8 cellular contexts compared by ENCODE assay signal in genomic region chr16:89507834-89508590, GRCh38. TPM values are rescaled to one million over a fixed set of nuclear protein-coding genes. Genes with fewer than 3 reads are reported as not detected.
DNase-seq lines count a peak whose midpoint lies in the region.

TSS of gene SPG7 (plus strand) at chr16:89508403. CDS start at chr16:89508418, 15 bp downstream.

- no peak within 1 kb of the TSS for H4K8ac ChIP-seq in neuronal stem cell (ENCODE audit: low read depth, low read length)

- peaks cover 8% of the 10 kb centered on the region for H3K79me1 ChIP-seq in neuronal stem cell (ENCODE audit: low read depth, low read length)

- H2AK5ac ChIP-seq in neuronal stem cell (ENCODE audit: low read depth, low read length), result peak within 1 kb of the TSS; percentile 88

- H2BK15ac ChIP-seq in neuronal stem cell (ENCODE audit: low read length), result no peak within 1 kb of the TSS

- peak within 1 kb of the TSS; percentile 97 for H3K18ac ChIP-seq in neuronal stem cell (ENCODE audit: low read length)

- no peak within 1 kb of the TSS for H2BK120ac ChIP-seq in neuronal stem cell (ENCODE audit: low read depth, low read length)

- H3K9ac ChIP-seq in ES-I3 (ENCODE audit: low read depth, low read length) (peak within 1 kb of the TSS; percentile 97), neuronal stem cell (ENCODE audit: low read depth, low read length, poor library complexity) (peak within 1 kb of the TSS; percentile 93), subcutaneous abdominal adipose tissue (ENCODE audit: low read length in 5 of 5) (peak within 1 kb of the TSS; percentile 89 to 98 (median 91))

- WGBS in neuronal stem cell (ENCODE audit: extremely low coverage in 2 of 2, insufficient read length in 2 of 2, insufficient replicate concordance in 1 of 2), 2 donors, result no CpG with 5 or more reads among the region's 90 CpGs

- H2AFZ ChIP-seq in neuronal stem cell (ENCODE audit: low read length), result peak within 1 kb of the TSS; percentile 93

- peak within 1 kb of the TSS; percentile 99 for H4K91ac ChIP-seq in neuronal stem cell (ENCODE audit: low read depth, low read length, poor library complexity)

- H3K4me3 ChIP-seq in SJSA1 (peak within 1 kb of the TSS; percentile 97), neuronal stem cell (ENCODE audit: low read length in 2 of 2) (peak within 1 kb of the TSS; percentile 68 to 94), subcutaneous abdominal adipose tissue (ENCODE audit: low read depth in 1 of 5, low read length in 5 of 5) (peak within 1 kb of the TSS; percentile 78 to 90 (median 88))

- H3K9me3 ChIP-seq in ES-I3 (ENCODE audit: control insufficient read depth, insufficient read depth, low read length) (no peaks in the 10 kb centered on the region), SJSA1 (replicated peaks) (peaks cover 4% of the 10 kb centered on the region; the same call in 1 of the 2 replicates), neuronal stem cell (replicated peaks in 1 of 2; ENCODE audit: control insufficient read depth in 2 of 2, insufficient read depth in 1 of 2, low read depth in 1 of 2, low read length in 2 of 2) (no peaks in the 10 kb centered on the region), subcutaneous abdominal adipose tissue (ENCODE audit: control insufficient read depth in 5 of 5, low read length in 5 of 5) (no peaks in the 10 kb centered on the region)

- H3K4me1 ChIP-seq in ES-I3 (ENCODE audit: insufficient read depth, low read length) (peaks cover 3% of the 10 kb centered on the region; the same call in 1 of the 2 replicates), SJSA1 (replicated peaks) (peaks cover 29% of the 10 kb centered on the region), neuronal stem cell (ENCODE audit: control insufficient read depth in 2 of 2, insufficient read depth in 1 of 2, low read depth in 1 of 2, low read length in 2 of 2) (peaks cover 3 to 4% of the 10 kb centered on the region in 2 donors), subcutaneous abdominal adipose tissue (ENCODE audit: control insufficient read depth in 5 of 5, insufficient read depth in 5 of 5, low read length in 5 of 5) (peaks cover 6 to 43% (median 41%) of the 10 kb centered on the region in 5 donors)

- no peaks in the 10 kb centered on the region for H3K27me3 ChIP-seq in SJSA1 (replicated peaks)
- H3K27me3 ChIP-seq in neuronal stem cell (ENCODE audit: control insufficient read depth in 3 of 3, insufficient read depth in 3 of 3, low read depth in 1 of 3, low read length in 3 of 3), result no peaks in the 10 kb centered on the region
- no peaks in the 10 kb centered on the region for H3K27me3 ChIP-seq in subcutaneous abdominal adipose tissue (ENCODE audit: control insufficient read depth in 5 of 5, insufficient read depth in 4 of 5, low read length in 5 of 5)

- H2BK5ac ChIP-seq in neuronal stem cell (ENCODE audit: low read length), result peak within 1 kb of the TSS; percentile 95

- H3K23ac ChIP-seq in neuronal stem cell (ENCODE audit: low read depth, low read length, poor library complexity), result peak within 1 kb of the TSS; percentile 98

- DNase-seq in H4 (ENCODE audit: low spot score) (peak; percentile 74), LoVo (ENCODE audit: low spot score) (peak; percentile 93), SJSA1 (ENCODE audit: low read depth in 1 of 2, low spot score in 2 of 2) (peak; percentile 84 to 92), foreskin melanocyte (peak; percentile 68), neuronal stem cell (ENCODE audit: low spot score) (peak; percentile 92)
- DNase-seq in activated gamma-delta T cell treated with anti-CD3 and anti-CD28 coated beads, Interleukin-2, amount 50 U/mL, for 16 hours (ENCODE audit: low read depth), result peak; percentile 83

- H3K4me2 ChIP-seq in neuronal stem cell (ENCODE audit: insufficient read depth, low read length, poor library complexity, severe bottlenecking), result peak within 1 kb of the TSS; percentile 91

- peak within 1 kb of the TSS; percentile 41 for H2BK12ac ChIP-seq in neuronal stem cell (ENCODE audit: low read length)

- peak within 1 kb of the TSS; percentile 98 for H3K14ac ChIP-seq in neuronal stem cell (ENCODE audit: low read length)

- peak within 1 kb of the TSS; percentile 71 for H3K27ac ChIP-seq in SJSA1
- H3K27ac ChIP-seq in neuronal stem cell (replicated peaks; ENCODE audit: low read length), result peak within 1 kb of the TSS; percentile 81
- peak within 1 kb of the TSS; percentile 89 for H3K27ac ChIP-seq in subcutaneous abdominal adipose tissue (ENCODE audit: low read depth, low read length)

- peak within 1 kb of the TSS; percentile 17 for H3K4ac ChIP-seq in neuronal stem cell (ENCODE audit: low read length)

- peaks cover 15% of the 10 kb centered on the region; the same call in 1 of the 2 replicates for H3K36me3 ChIP-seq in ES-I3 (ENCODE audit: insufficient read depth, low read length)
- H3K36me3 ChIP-seq in SJSA1, result peaks cover 31% of the 10 kb centered on the region
- peaks cover 13 to 30% of the 10 kb centered on the region in 2 donors for H3K36me3 ChIP-seq in neuronal stem cell (replicated peaks in 1 of 2; ENCODE audit: control insufficient read depth in 2 of 2, insufficient read depth in 2 of 2, low read length in 2 of 2)
- H3K36me3 ChIP-seq in subcutaneous abdominal adipose tissue (ENCODE audit: control insufficient read depth in 5 of 5, insufficient read depth in 5 of 5, low read length in 5 of 5), result peaks cover 0 to 24% (median 21%) of the 10 kb centered on the region in 5 donors

RNA-seq across cellular contexts. Expression of gene SPG7, which starts in this region (rescaled TPM):
- total RNA-seq in H4 (2014; rRNA removed; shearing (Covaris generic)), result 45.0 and 46.7 TPM in 2 replicates
- total RNA-seq in SJSA1 (2014; rRNA removed; shearing (Covaris generic)), result 131 and 144 TPM in 2 replicates
- polyA plus RNA-seq in neuronal stem cell (2013, experiment 1 of 2), result 43.4 TPM
- 47.1 TPM for polyA plus RNA-seq in neuronal stem cell (2013, experiment 2 of 2)

Comparison
In these comparisons a context has a peak if more than half of its experiments do, and no peak if none do; other contexts are left out.
1. Peak in every context shown above with its lines: DNase-seq, H3K4me3 ChIP-seq and H3K27ac ChIP-seq.